ENCODE assay signal across 8 cellular contexts in genomic region chr5:126508962-126509279, GRCh38.
DNase-seq lines count a peak whose midpoint lies in the region; ATAC-seq and TF ChIP-seq lines count a peak whose summit lies in the region.
"Had no signal": no experiment of that assay in that cellular context is flagged by ENCODE, and none has a peak within 500 bp of the region (broad histone marks: within the 10 kb centered on the region; RNA-seq: fewer than 3 reads in every experiment).

No MANE protein-coding gene starts in this region.

- no peaks in the 10 kb centered on the region for H3K36me3 Mint-ChIP-seq in T-helper 2 cell treated with Interferon-gamma antibody and Interleukin-4, amounts not matched to agents 5 μg/mL and 100 μg/mL, for 36 hours (ENCODE audit: low read depth)
- no peaks in the 10 kb centered on the region for H3K36me3 Mint-ChIP-seq in stimulated activated effector memory CD8-positive, alpha-beta T cell treated with anti-CD3 and anti-CD28 coated beads, Interleukin-12 subunit alpha, Interleukin-12 subunit beta, amount 100 ng/mL, for 72 hours

- H3K4me3 Mint-ChIP-seq in T-helper 2 cell treated with Interferon-gamma antibody and Interleukin-4, amounts not matched to agents 5 μg/mL and 100 μg/mL, for 36 hours, result peak overlapping the region; percentile 60
- H3K4me3 Mint-ChIP-seq in stimulated activated effector memory CD8-positive, alpha-beta T cell treated with anti-CD3 and anti-CD28 coated beads, Interleukin-12 subunit alpha, Interleukin-12 subunit beta, amount 100 ng/mL, for 72 hours, result peak overlapping the region; percentile 59

- H3K4me1 Mint-ChIP-seq in T-helper 2 cell treated with Interferon-gamma antibody and Interleukin-4, amounts not matched to agents 5 μg/mL and 100 μg/mL, for 36 hours (ENCODE audit: low read depth), result peaks cover 12% of the 10 kb centered on the region
- H3K4me1 Mint-ChIP-seq in stimulated activated effector memory CD8-positive, alpha-beta T cell treated with anti-CD3 and anti-CD28 coated beads, Interleukin-12 subunit alpha, Interleukin-12 subunit beta, amount 100 ng/mL, for 72 hours, result peaks cover 10% of the 10 kb centered on the region

- no peak overlapping the region for H3K4me3 ChIP-seq in fibroblast of pulmonary artery (replicated peaks; ENCODE audit: low read depth, low read length)

- H3K9me3 Mint-ChIP-seq in T-helper 2 cell treated with Interferon-gamma antibody and Interleukin-4, amounts not matched to agents 5 μg/mL and 100 μg/mL, for 36 hours, result peaks cover 6% of the 10 kb centered on the region
- H3K9me3 Mint-ChIP-seq in stimulated activated effector memory CD8-positive, alpha-beta T cell treated with anti-CD3 and anti-CD28 coated beads, Interleukin-12 subunit alpha, Interleukin-12 subunit beta, amount 100 ng/mL, for 72 hours, result no peaks in the 10 kb centered on the region

- ATAC-seq in HG03460 (IDR thresholded peaks at IDR 0.05; ENCODE audit: unreplicated experiment), result peak; percentile 55
- peak; percentile 73 for ATAC-seq in stimulated activated effector memory CD8-positive, alpha-beta T cell treated with anti-CD3 and anti-CD28 coated beads, Interleukin-12 subunit alpha, Interleukin-12 subunit beta, amount 100 ng/mL, for 72 hours
- no peak for ATAC-seq in GM21723 (IDR thresholded peaks at IDR 0.05; ENCODE audit: unreplicated experiment)
- ATAC-seq in GM21825 (IDR thresholded peaks at IDR 0.05; ENCODE audit: unreplicated experiment), result no peak

- no peak for TF ChIP-seq CTCF in fibroblast of pulmonary artery (IDR thresholded peaks at IDR 0.05; ENCODE audit: low read length, missing control alignments)

- H3K27ac Mint-ChIP-seq in T-helper 2 cell treated with Interferon-gamma antibody and Interleukin-4, amounts not matched to agents 5 μg/mL and 100 μg/mL, for 36 hours, result peak overlapping the region; percentile 27
- H3K27ac Mint-ChIP-seq in stimulated activated effector memory CD8-positive, alpha-beta T cell treated with anti-CD3 and anti-CD28 coated beads, Interleukin-12 subunit alpha, Interleukin-12 subunit beta, amount 100 ng/mL, for 72 hours, result peak overlapping the region; percentile 92

- no peaks in the 10 kb centered on the region for H3K27me3 Mint-ChIP-seq in T-helper 2 cell treated with Interferon-gamma antibody and Interleukin-4, amounts not matched to agents 5 μg/mL and 100 μg/mL, for 36 hours (ENCODE audit: low read depth)

- DNase-seq in T-helper 2 cell treated with Interferon-gamma antibody and Interleukin-4, amounts not matched to agents 5 μg/mL and 100 μg/mL, for 36 hours (ENCODE audit: low spot score), result no peak
- peak; percentile 64 for DNase-seq in fibroblast of pulmonary artery (ENCODE audit: low read depth)
- DNase-seq in stimulated activated effector memory CD8-positive, alpha-beta T cell treated with anti-CD3 and anti-CD28 coated beads, Interleukin-12 subunit alpha, Interleukin-12 subunit beta, amount 100 ng/mL, for 72 hours (ENCODE audit: low spot score in 2 of 2), result no peak
- no peak for DNase-seq in stimulated activated CD8-positive, alpha-beta memory T cell treated with anti-CD3 and anti-CD28 coated beads, Interleukin-4, amount 100 ng/mL, for 48 hours
- DNase-seq: NCI-H1930 had no signal

Comparison
In these comparisons a context has a peak if more than half of its experiments do, and no peak if none do; other contexts are left out.
1. ATAC-seq: peak in HG03460 (single experiment) and stimulated activated effector memory CD8-positive, alpha-beta T cell treated with anti-CD3 and anti-CD28 coated beads, Interleukin-12 subunit alpha, Interleukin-12 subunit beta, amount 100 ng/mL, for 72 hours (single experiment); none in GM21723 (single experiment) and GM21825 (single experiment).